Comparison of ENCODE assay signal across 9 cellular contexts in genomic region chr5:129767927-129768380, GRCh38. TPM values are rescaled to one million over a fixed set of nuclear protein-coding genes. Genes with fewer than 3 reads are reported as not detected.
DNase-seq lines count a peak whose midpoint lies in the region; ATAC-seq and TF ChIP-seq lines count a peak whose summit lies in the region.
"Had no signal": no experiment of that assay in that cellular context is flagged by ENCODE, and none has a peak within 500 bp of the region (broad histone marks: within the 10 kb centered on the region; RNA-seq: fewer than 3 reads in every experiment).

No MANE protein-coding gene starts in this region.

- H3K4me1 ChIP-seq in NT2/D1 (ENCODE audit: insufficient read depth, insufficient read length) (no peaks in the 10 kb centered on the region), esophagus muscularis mucosa (peaks cover 0 to 6% (median 0%) of the 10 kb centered on the region in 4 donors), suprapubic skin (no peaks in the 10 kb centered on the region)

- no peak for TF ChIP-seq EP300 in esophagus muscularis mucosa (IDR thresholded peaks at IDR 0.05)
- TF ChIP-seq EP300 in suprapubic skin (IDR thresholded peaks at IDR 0.05) = no peak

- H3K4me1 Mint-ChIP-seq in natural killer cell treated with Interleukin-12 subunit alpha and Interleukin-12 subunit beta and Interleukin-15 and Interleukin-18, amount 100 ng/mL, for 72 hours (ENCODE audit: low read depth in 2 of 2) = no peaks in the 10 kb centered on the region

- H3K9me3 Mint-ChIP-seq in natural killer cell treated with Interleukin-12 subunit alpha and Interleukin-12 subunit beta and Interleukin-15 and Interleukin-18, amount 100 ng/mL, for 72 hours = no peaks in the 10 kb centered on the region

- 0% methylated on average over 3 of the region's 3 CpGs for WGBS in esophagus muscularis mucosa
- WGBS in suprapubic skin = 0% methylated on average over 3 of the region's 3 CpGs

- no peak overlapping the region for H3K27ac Mint-ChIP-seq in natural killer cell treated with Interleukin-12 subunit alpha and Interleukin-12 subunit beta and Interleukin-15 and Interleukin-18, amount 100 ng/mL, for 72 hours

- H3K9me3 ChIP-seq in NT2/D1 (ENCODE audit: insufficient read depth, low read length) (no peaks in the 10 kb centered on the region), esophagus muscularis mucosa (no peaks in the 10 kb centered on the region), suprapubic skin (no peaks in the 10 kb centered on the region)

- H3K27me3 Mint-ChIP-seq in natural killer cell treated with Interleukin-12 subunit alpha and Interleukin-12 subunit beta and Interleukin-15 and Interleukin-18, amount 100 ng/mL, for 72 hours = no peaks in the 10 kb centered on the region

- H3K36me3 Mint-ChIP-seq in natural killer cell treated with Interleukin-12 subunit alpha and Interleukin-12 subunit beta and Interleukin-15 and Interleukin-18, amount 100 ng/mL, for 72 hours = no peaks in the 10 kb centered on the region

- DNase-seq in ELR (ENCODE audit: low read depth) (peak; percentile 93), HuH-7 (ENCODE audit: low spot score) (peak; percentile 19), NT2/D1 (ENCODE audit: low read depth, low spot score) (peak; percentile 71), esophagus muscularis mucosa (ENCODE audit: extremely low spot score) (no peak), suprapubic skin (ENCODE audit: low spot score in 2 of 2) (no peak)
- peak; percentile 40 for DNase-seq in activated CD8-positive, alpha-beta memory T cell treated with anti-CD3 and anti-CD28 coated beads, Interleukin-2, amount 50 U/mL, for 4 hours
- DNase-seq in natural killer cell treated with Interleukin-12 subunit alpha and Interleukin-12 subunit beta and Interleukin-15 and Interleukin-18, amount 100 ng/mL, for 72 hours (ENCODE audit: low spot score) = peak; percentile 61

- H3K27me3 ChIP-seq in NT2/D1 (ENCODE audit: insufficient read depth, insufficient read length) (no peaks in the 10 kb centered on the region), esophagus muscularis mucosa (no peaks in the 10 kb centered on the region), suprapubic skin (no peaks in the 10 kb centered on the region)

- H3K4me3 ChIP-seq in NT2/D1 (ENCODE audit: insufficient read length, low read depth) = no peak overlapping the region
- no peak overlapping the region for H3K4me3 ChIP-seq in esophagus muscularis mucosa
- H3K4me3 ChIP-seq in suprapubic skin = no peak overlapping the region

- H3K9ac ChIP-seq in NT2/D1 (ENCODE audit: insufficient read length, low read depth) = no peak overlapping the region

- peak; percentile 89 for ATAC-seq in GM21717 (IDR thresholded peaks at IDR 0.05; ENCODE audit: unreplicated experiment)
- peak; percentile 76 to 91 for ATAC-seq in natural killer cell treated with Interleukin-12 subunit alpha and Interleukin-12 subunit beta and Interleukin-15 and Interleukin-18, amount 100 ng/mL, for 72 hours

- intact Hi-C loops in esophagus muscularis mucosa (cut with DNase I) = loop anchor here (5.0 to 10.0 kb wide), 3 partner anchors 371 to 863 kb away; no protein-coding TSS in a partner anchor

- TF ChIP-seq CTCF in esophagus muscularis mucosa (IDR thresholded peaks at IDR 0.05) (peak in 2 of 3 experiments; percentile 94 to 99), suprapubic skin (IDR thresholded peaks at IDR 0.05) (peak; percentile 77 to 93)

- TF ChIP-seq POLR2A in esophagus muscularis mucosa (IDR thresholded peaks at IDR 0.05; ENCODE audit: low read depth) (no peak), suprapubic skin (IDR thresholded peaks at IDR 0.05) (no peak)

- H3K27ac ChIP-seq in esophagus muscularis mucosa (replicated peaks in 1 of 4) = no peak overlapping the region
- no peak overlapping the region for H3K27ac ChIP-seq in suprapubic skin

- H3K4me3 Mint-ChIP-seq in natural killer cell treated with Interleukin-12 subunit alpha and Interleukin-12 subunit beta and Interleukin-15 and Interleukin-18, amount 100 ng/mL, for 72 hours = no peak overlapping the region

- H3K36me3 ChIP-seq in NT2/D1 (ENCODE audit: insufficient read depth, insufficient read length, low read length) (no peaks in the 10 kb centered on the region), esophagus muscularis mucosa (no peaks in the 10 kb centered on the region), suprapubic skin (no peaks in the 10 kb centered on the region)

RNA-seq across cellular contexts. Expression of gene MINAR2, which starts 20.1 kb away (rescaled TPM):
- total RNA-seq in esophagus muscularis mucosa (under 1 TPM in 1 of 4 donors, not detected in 3; 0.17 TPM), suprapubic skin (not detected)
- total RNA-seq in natural killer cell treated with Interleukin-12 subunit alpha and Interleukin-12 subunit beta and Interleukin-15 and Interleukin-18, amount 100 ng/mL, for 72 hours = not detected
- total RNA-seq: mononuclear cell had no signal

Comparison
In these comparisons a context has a peak if more than half of its experiments do, and no peak if none do; other contexts are left out.
1. DNase-seq: peak in ELR (single experiment), HuH-7 (single experiment), NT2/D1 (single experiment), activated CD8-positive, alpha-beta memory T cell treated with anti-CD3 and anti-CD28 coated beads, Interleukin-2, amount 50 U/mL, for 4 hours (single experiment) and natural killer cell treated with Interleukin-12 subunit alpha and Interleukin-12 subunit beta and Interleukin-15 and Interleukin-18, amount 100 ng/mL, for 72 hours (single experiment); none in esophagus muscularis mucosa (single experiment) and suprapubic skin (0 of 2).